28 cellular contexts compared by ENCODE assay signal in the genomic region with DNA sequence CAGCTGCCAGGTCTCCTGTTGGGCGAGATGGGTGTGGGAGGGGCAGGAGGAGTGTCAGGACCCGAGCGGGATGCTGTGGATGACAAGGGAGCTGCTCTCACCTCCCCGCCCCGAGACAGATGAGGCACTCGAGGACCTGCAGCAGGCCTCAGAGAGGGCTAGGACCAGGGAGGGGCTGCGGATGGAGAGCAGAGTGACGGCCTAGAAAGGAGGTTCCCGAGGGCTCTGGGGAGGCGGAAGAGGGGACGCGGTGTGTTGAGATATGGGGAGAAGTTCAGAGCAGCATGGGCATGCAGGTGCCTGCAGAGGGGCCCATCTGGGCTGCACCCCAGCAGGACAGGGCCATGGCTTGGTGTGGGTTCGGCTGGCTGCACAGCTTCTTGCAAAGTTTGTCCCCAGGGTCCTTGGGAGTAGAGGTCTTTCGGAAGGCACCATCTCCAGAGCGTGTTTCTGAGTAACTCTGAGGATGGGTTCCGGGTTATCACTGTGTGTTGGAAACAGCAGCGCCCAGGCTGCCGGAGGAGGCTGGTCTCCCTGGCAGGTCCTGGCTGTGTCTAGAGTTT.
"Had no signal": no experiment of that assay in that cellular context is flagged by ENCODE, and none has a peak within 500 bp of the region (broad histone marks: within the 10 kb centered on the region; RNA-seq: fewer than 3 reads in every experiment).

No MANE protein-coding gene starts in this region.

- H3K36me3 Mint-ChIP-seq: activated CD4-positive, alpha-beta memory T cell treated with anti-CD3 and anti-CD28 coated beads for 36 hours; activated CD8-positive, alpha-beta memory T cell treated with anti-CD3 and anti-CD28 coated beads, Interleukin-2, amount 10 ng/mL, durations not matched to agents 7 days and 5 days; activated naive CD4-positive, alpha-beta T cell treated with anti-CD3 and anti-CD28 coated beads, Interleukin-2, amount 10 ng/mL, durations not matched to agents 7 days and 5 days; activated naive CD8-positive, alpha-beta T cell treated with anti-CD3 and anti-CD28 coated beads, Interleukin-2, amount 10 ng/mL, durations not matched to agents 7 days and 5 days had no signal

- H3K36me3 ChIP-seq: brain microvascular endothelial cell, esophagus muscularis mucosa, gastrocnemius medialis, heart right ventricle had no signal

- H3K4me3 Mint-ChIP-seq: activated CD4-positive, alpha-beta memory T cell treated with anti-CD3 and anti-CD28 coated beads for 36 hours; activated CD4-positive, alpha-beta T cell treated with anti-CD3 and anti-CD28 coated beads for 36 hours; activated CD4-positive, alpha-beta T cell treated with anti-CD3 and anti-CD28 coated beads, Interleukin-2, amount 10 ng/mL, durations not matched to agents 24 days and 14 days; activated CD8-positive, alpha-beta memory T cell treated with anti-CD3 and anti-CD28 coated beads, Interleukin-2, amount 10 ng/mL, durations not matched to agents 7 days and 5 days; activated CD8-positive, alpha-beta T cell treated with anti-CD3 and anti-CD28 coated beads, Interleukin-2, amount 10 ng/mL, durations not matched to agents 7 days and 5 days; activated naive CD4-positive, alpha-beta T cell treated with anti-CD3 and anti-CD28 coated beads, Interleukin-2, amount 10 ng/mL, durations not matched to agents 7 days and 5 days; activated naive CD8-positive, alpha-beta T cell treated with anti-CD3 and anti-CD28 coated beads, Interleukin-2, amount 10 ng/mL, durations not matched to agents 7 days and 5 days; activated T-helper 1 cell treated with anti-CD3 and anti-CD28 coated beads, Interleukin-12 subunit alpha, Interleukin-12 subunit beta, Interleukin-2, Interleukin-4 antibody, amounts not matched to agents 30 ng/mL and 10 ng/mL and 1 ng/mL, durations not matched to agents 14 hours and 24 hours and 36 hours; central memory CD8-positive, alpha-beta T cell; effector memory CD8-positive, alpha-beta T cell had no signal

- H3K27me3 ChIP-seq: brain microvascular endothelial cell, foreskin keratinocyte, gastrocnemius medialis had no signal

- H3K4me1 Mint-ChIP-seq: activated CD4-positive, alpha-beta T cell treated with anti-CD3 and anti-CD28 coated beads for 36 hours; activated CD4-positive, alpha-beta T cell treated with anti-CD3 and anti-CD28 coated beads, Interleukin-2, amount 10 ng/mL, durations not matched to agents 24 days and 14 days; activated CD8-positive, alpha-beta memory T cell treated with anti-CD3 and anti-CD28 coated beads, Interleukin-2, amount 10 ng/mL, durations not matched to agents 7 days and 5 days; activated naive CD4-positive, alpha-beta T cell treated with anti-CD3 and anti-CD28 coated beads, Interleukin-2, amount 10 ng/mL, durations not matched to agents 7 days and 5 days; activated naive CD8-positive, alpha-beta T cell treated with anti-CD3 and anti-CD28 coated beads, Interleukin-2, amount 10 ng/mL, durations not matched to agents 7 days and 5 days; central memory CD8-positive, alpha-beta T cell had no signal

- H3K9me3 Mint-ChIP-seq: activated T-helper 1 cell treated with anti-CD3 and anti-CD28 coated beads, Interleukin-12 subunit alpha, Interleukin-12 subunit beta, Interleukin-2, Interleukin-4 antibody, amounts not matched to agents 30 ng/mL and 10 ng/mL and 1 ng/mL, durations not matched to agents 14 hours and 24 hours and 36 hours; activated T-helper 2 cell treated with anti-CD3 and anti-CD28 coated beads, Interferon-gamma antibody, Interleukin-2, Interleukin-4, amounts not matched to agents 10 μg/mL and 5 μg/mL and 100 μg/mL, durations not matched to agents 14 hours and 24 hours and 36 hours had no signal

- H3K9me3 ChIP-seq: esophagus muscularis mucosa, gastrocnemius medialis, heart right ventricle had no signal

- H3K4me3 ChIP-seq: esophagus muscularis mucosa, gastrocnemius medialis, heart right ventricle had no signal

- ATAC-seq: activated CD4-positive, alpha-beta T cell treated with anti-CD3 and anti-CD28 coated beads for 36 hours; activated CD8-positive, alpha-beta memory T cell treated with anti-CD3 and anti-CD28 coated beads, Interleukin-2, amount 10 ng/mL, durations not matched to agents 7 days and 5 days; activated CD8-positive, alpha-beta T cell treated with anti-CD3 and anti-CD28 coated beads, Interleukin-2, amount 10 ng/mL, durations not matched to agents 7 days and 5 days; activated naive CD4-positive, alpha-beta T cell treated with anti-CD3 and anti-CD28 coated beads, Interleukin-2, amount 50 U/mL, for 72 hours; effector memory CD8-positive, alpha-beta T cell; foreskin keratinocyte; gastrocnemius medialis had no signal

- H3K27ac ChIP-seq: brain microvascular endothelial cell, esophagus muscularis mucosa, foreskin keratinocyte, gastrocnemius medialis, heart right ventricle had no signal

- H3K27ac Mint-ChIP-seq: activated CD4-positive, alpha-beta memory T cell treated with anti-CD3 and anti-CD28 coated beads for 36 hours; activated CD4-positive, alpha-beta T cell treated with anti-CD3 and anti-CD28 coated beads for 36 hours; activated CD4-positive, alpha-beta T cell treated with anti-CD3 and anti-CD28 coated beads, Interleukin-2, amount 10 ng/mL, durations not matched to agents 24 days and 14 days; activated CD8-positive, alpha-beta memory T cell treated with anti-CD3 and anti-CD28 coated beads, Interleukin-2, amount 10 ng/mL, durations not matched to agents 7 days and 5 days; activated CD8-positive, alpha-beta T cell treated with anti-CD3 and anti-CD28 coated beads, Interleukin-2, amount 10 ng/mL, durations not matched to agents 7 days and 5 days; activated naive CD4-positive, alpha-beta T cell treated with anti-CD3 and anti-CD28 coated beads, Interleukin-2, amount 10 ng/mL, durations not matched to agents 7 days and 5 days; activated naive CD4-positive, alpha-beta T cell treated with anti-CD3 and anti-CD28 coated beads, Interleukin-2, amount 50 U/mL, for 72 hours; activated naive CD8-positive, alpha-beta T cell treated with anti-CD3 and anti-CD28 coated beads, Interleukin-2, amount 10 ng/mL, durations not matched to agents 7 days and 5 days; activated T-helper 1 cell treated with anti-CD3 and anti-CD28 coated beads, Interleukin-12 subunit alpha, Interleukin-12 subunit beta, Interleukin-2, Interleukin-4 antibody, amounts not matched to agents 30 ng/mL and 10 ng/mL and 1 ng/mL, durations not matched to agents 14 hours and 24 hours and 36 hours; activated T-helper 2 cell treated with anti-CD3 and anti-CD28 coated beads, Interferon-gamma antibody, Interleukin-2, Interleukin-4, amounts not matched to agents 10 μg/mL and 5 μg/mL and 100 μg/mL, durations not matched to agents 14 hours and 24 hours and 36 hours; effector memory CD8-positive, alpha-beta T cell had no signal

- H3K27me3 Mint-ChIP-seq: activated CD4-positive, alpha-beta memory T cell treated with anti-CD3 and anti-CD28 coated beads for 36 hours; activated CD4-positive, alpha-beta T cell treated with anti-CD3 and anti-CD28 coated beads, Interleukin-2, amount 10 ng/mL, durations not matched to agents 24 days and 14 days; activated CD8-positive, alpha-beta memory T cell treated with anti-CD3 and anti-CD28 coated beads, Interleukin-2, amount 10 ng/mL, durations not matched to agents 7 days and 5 days; activated naive CD4-positive, alpha-beta T cell treated with anti-CD3 and anti-CD28 coated beads, Interleukin-2, amount 10 ng/mL, durations not matched to agents 7 days and 5 days; activated naive CD8-positive, alpha-beta T cell treated with anti-CD3 and anti-CD28 coated beads, Interleukin-2, amount 10 ng/mL, durations not matched to agents 7 days and 5 days; effector memory CD8-positive, alpha-beta T cell had no signal

- H3K4me1 ChIP-seq: esophagus muscularis mucosa, foreskin keratinocyte, gastrocnemius medialis, heart right ventricle had no signal

- DNase-seq: activated CD4-positive, alpha-beta memory T cell treated with anti-CD3 and anti-CD28 coated beads for 36 hours; activated CD4-positive, alpha-beta T cell treated with anti-CD3 and anti-CD28 coated beads for 36 hours; activated CD4-positive, alpha-beta T cell treated with anti-CD3 and anti-CD28 coated beads, Interleukin-2, amount 10 ng/mL, durations not matched to agents 24 days and 14 days; activated CD4-positive, CD25-positive, alpha-beta regulatory T cell; activated CD4-positive, CD25-positive, alpha-beta regulatory T cell treated with anti-CD3 and anti-CD28 coated beads, Interleukin-2, amount 50 U/mL, for 72 hours; activated CD8-positive, alpha-beta memory T cell treated with anti-CD3 and anti-CD28 coated beads, Interleukin-2, amount 10 ng/mL, durations not matched to agents 7 days and 5 days; activated CD8-positive, alpha-beta memory T cell treated with anti-CD3 and anti-CD28 coated beads, Interleukin-2, amount 50 U/mL, for 4 hours; activated CD8-positive, alpha-beta T cell treated with anti-CD3 and anti-CD28 coated beads, Interleukin-2, amount 10 ng/mL, durations not matched to agents 7 days and 5 days; activated effector memory CD4-positive, alpha-beta T cell treated with anti-CD3 and anti-CD28 coated beads, Interleukin-2, amount 50 U/mL, for 16 hours; activated naive CD4-positive, alpha-beta T cell treated with anti-CD3 and anti-CD28 coated beads, Interleukin-2, amount 10 ng/mL, durations not matched to agents 7 days and 5 days; activated naive CD8-positive, alpha-beta T cell treated with anti-CD3 and anti-CD28 coated beads, Interleukin-2, amount 10 ng/mL, durations not matched to agents 7 days and 5 days; activated T-cell treated with anti-CD3 and anti-CD28 coated beads, Interleukin-2, amount 50 U/mL, for 1 hour; activated T-cell treated with anti-CD3 and anti-CD28 coated beads, Interleukin-2, amount 50 U/mL, for 48 hours; brain microvascular endothelial cell; cortex of kidney; dermis blood vessel endothelial cell; effector CD4-positive, alpha-beta T cell; effector memory CD8-positive, alpha-beta T cell; erythroblast; foreskin keratinocyte; gastrocnemius medialis; heart right ventricle; T-helper 2 cell had no signal
